ENCODE assay signal across 10 cellular contexts in genomic region chr11:22846726-22847125, GRCh38. TPM values are rescaled to one million over a fixed set of nuclear protein-coding genes. Genes with fewer than 3 reads are reported as not detected.
"Had no signal": no experiment of that assay in that cellular context is flagged by ENCODE, and none has a peak within 500 bp of the region (broad histone marks: within the 10 kb centered on the region; RNA-seq: fewer than 3 reads in every experiment).

No MANE protein-coding gene starts in this region.

- DNase-seq: GM23248, GOT3, H7, HFFc6 had no signal

- FAIRE-seq: HepG2 had no signal

- H3K4me1 ChIP-seq: HAP-1 had no signal

- H3K36me3 ChIP-seq: HAP-1 had no signal

- H2AFZ ChIP-seq: GM23248 had no signal

- H3K9me3 ChIP-seq: HAP-1 had no signal

- H3K9ac ChIP-seq: GM23248 had no signal

- H3K4me3 ChIP-seq: GM23248, HAP-1 had no signal

- H3K27ac ChIP-seq: GM23248, HL-60 had no signal

RNA-seq across cellular contexts. Expression of gene CCDC179, which starts 13.5 kb away (rescaled TPM):
- total RNA-seq: GM23248, H4, H7, HepG2, HFFc6, HT1080 had no signal
- polyA plus RNA-seq: GM23248, HepG2, IgD-negative memory B cell had no signal
